11 cellular contexts compared by ENCODE assay signal in genomic region chr22:20422965-20423635, GRCh38. TPM values are rescaled to one million over a fixed set of nuclear protein-coding genes. Genes with fewer than 3 reads are reported as not detected.
DNase-seq lines count a peak whose midpoint lies in the region; ATAC-seq, FAIRE-seq and TF ChIP-seq lines count a peak whose summit lies in the region.
"Had no signal": no experiment of that assay in that cellular context is flagged by ENCODE, and none has a peak within 500 bp of the region (broad histone marks: within the 10 kb centered on the region; RNA-seq: fewer than 3 reads in every experiment).

No MANE protein-coding gene starts in this region.

- H3K9ac ChIP-seq in SK-N-SH = no peak overlapping the region

- H3K27ac Mint-ChIP-seq in naive thymus-derived CD8-positive, alpha-beta T cell = peak overlapping the region in 1 of 10 donors; percentile 70
- H3K27ac Mint-ChIP-seq in type B pancreatic cell = peak overlapping the region; percentile 22
- H3K27ac Mint-ChIP-seq: activated naive CD8-positive, alpha-beta T cell treated with anti-CD3 and anti-CD28 coated beads, Interleukin-2, amount 10 ng/mL, durations not matched to agents 7 days and 5 days had no signal

- H3K4me3 ChIP-seq in SK-N-SH (ENCODE audit: low read depth in 2 of 2, low read length in 1 of 2) (no peak overlapping the region), foreskin fibroblast (ENCODE audit: low read depth in 1 of 2, low read length in 2 of 2) (no peak overlapping the region)

- H3K27ac ChIP-seq in SK-N-SH (ENCODE audit: low read depth in 2 of 2, low read length in 1 of 2) = peak overlapping the region; percentile 74 to 95; a peak in 3 of 4 replicates

- peak overlapping the region in 6 of 10 donors; percentile 36 to 73 (median 52) for H3K4me3 Mint-ChIP-seq in naive thymus-derived CD8-positive, alpha-beta T cell
- H3K4me3 Mint-ChIP-seq in type B pancreatic cell = no peak overlapping the region
- H3K4me3 Mint-ChIP-seq: activated naive CD8-positive, alpha-beta T cell treated with anti-CD3 and anti-CD28 coated beads, Interleukin-2, amount 10 ng/mL, durations not matched to agents 7 days and 5 days had no signal

- no peak for TF ChIP-seq RAD21 in SK-N-SH (IDR thresholded peaks at IDR 0.05; ENCODE audit: low read length)

- H3K9me3 ChIP-seq in SK-N-SH = no peaks in the 10 kb centered on the region

- 46% methylated on average over 8 of the region's 15 CpGs for WGBS in SK-N-SH (ENCODE audit: low lambda C conversion rate)

- no peak for ATAC-seq in naive thymus-derived CD8-positive, alpha-beta T cell

- no peaks in the 10 kb centered on the region for H3K9me2 ChIP-seq in SK-N-SH

- peaks cover 0 to 2% (median 0%) of the 10 kb centered on the region in 9 donors for H3K9me3 Mint-ChIP-seq in naive thymus-derived CD8-positive, alpha-beta T cell
- H3K9me3 Mint-ChIP-seq in type B pancreatic cell = no peaks in the 10 kb centered on the region
- H3K9me3 Mint-ChIP-seq: activated naive CD8-positive, alpha-beta T cell treated with anti-CD3 and anti-CD28 coated beads, Interleukin-2, amount 10 ng/mL, durations not matched to agents 7 days and 5 days had no signal

- FAIRE-seq in RCC 7860 (lab: Jason Lieb, UNC) = no peak

- H3K4me1 Mint-ChIP-seq in naive thymus-derived CD8-positive, alpha-beta T cell = peaks cover 2 to 17% (median 12%) of the 10 kb centered on the region in 4 donors
- H3K4me1 Mint-ChIP-seq in type B pancreatic cell (ENCODE audit: unreplicated experiment) = peaks cover 12% of the 10 kb centered on the region

- no peaks in the 10 kb centered on the region for H3K27me3 ChIP-seq in SK-N-SH (ENCODE audit: insufficient read depth)

- peak overlapping the region; percentile 62; the same call in 1 of the 2 replicates for H3K4me2 ChIP-seq in SK-N-SH

- H4K20me1 ChIP-seq in SK-N-SH (ENCODE audit: insufficient read depth) = peaks cover 27% of the 10 kb centered on the region

- TF ChIP-seq EP300 in SK-N-SH (IDR thresholded peaks at IDR 0.05; ENCODE audit: borderline replicate concordance in 1 of 2, low read depth in 1 of 2, low read length in 1 of 2) = peak in 1 of 2 experiments; percentile 41; a peak in 1 of 4 replicates

- CTCF ChIA-PET in SK-N-SH (lab: Yijun Ruan, JAX) = interaction anchor here (0.7 to 3.4 kb wide), 7 partner anchors 11 to 153 kb away, joined by 3 to 17 read pairs (median 3); no protein-coding TSS in a partner anchor

- peaks cover 8 to 34% of the 10 kb centered on the region in 2 experiments for H3K36me3 ChIP-seq in SK-N-SH (replicated peaks in 1 of 2; ENCODE audit: control insufficient read depth in 1 of 2, insufficient read depth in 2 of 2, low read length in 1 of 2)

- no peaks in the 10 kb centered on the region for H3K79me2 ChIP-seq in SK-N-SH (ENCODE audit: insufficient read depth)

- DNase-seq in SK-N-SH = peak; percentile 88
- DNase-seq in foreskin fibroblast = peak; percentile 45 to 74
- DNase-seq in naive thymus-derived CD8-positive, alpha-beta T cell = no peak
- DNase-seq in type B pancreatic cell (ENCODE audit: extremely low spot score, unreplicated experiment) = no peak
- no peak for DNase-seq in stimulated activated CD8-positive, alpha-beta memory T cell treated with anti-CD3 and anti-CD28 coated beads, Interleukin-4, amount 100 ng/mL, for 48 hours
- DNase-seq in RCC 7860 (ENCODE audit: low spot score) = no peak
- DNase-seq in NOMO-1 treated with dmso at 0.1 percent for 144 hours (lab: John Stamatoyannopoulos, UW; ENCODE audit: unreplicated experiment) = no peak
- DNase-seq: activated CD4-positive, alpha-beta T cell treated with anti-CD3 and anti-CD28 coated beads for 4 hours; HCEC 1CT; NCI-H1694 had no signal

- peaks cover 16 to 44% of the 10 kb centered on the region in 2 experiments; a peak in 3 of 4 replicates for H3K4me1 ChIP-seq in SK-N-SH (ENCODE audit: control insufficient read depth in 1 of 2, insufficient read depth in 2 of 2, low read depth in 1 of 2, low read length in 1 of 2)

- H3K36me3 Mint-ChIP-seq in naive thymus-derived CD8-positive, alpha-beta T cell = peaks cover 0 to 2% (median 0%) of the 10 kb centered on the region in 3 donors
- peaks cover 8% of the 10 kb centered on the region for H3K36me3 Mint-ChIP-seq in type B pancreatic cell
- H3K36me3 Mint-ChIP-seq: activated naive CD8-positive, alpha-beta T cell treated with anti-CD3 and anti-CD28 coated beads, Interleukin-2, amount 10 ng/mL, durations not matched to agents 7 days and 5 days had no signal

- peaks cover 16% of the 10 kb centered on the region for H3F3A ChIP-seq in SK-N-SH (replicated peaks; ENCODE audit: insufficient read depth)

- H3K27me3 Mint-ChIP-seq in naive thymus-derived CD8-positive, alpha-beta T cell = peaks cover 7 to 28% (median 13%) of the 10 kb centered on the region in 5 donors
- peaks cover 2% of the 10 kb centered on the region for H3K27me3 Mint-ChIP-seq in type B pancreatic cell

- no peak overlapping the region for H2AFZ ChIP-seq in SK-N-SH (ENCODE audit: low read depth)

- POLR2A ChIA-PET in SK-N-SH (lab: Yijun Ruan, JAX) = interaction anchor here (0.7 to 3.1 kb wide), 6 partner anchors 11 to 592 kb away, joined by 3 to 13 read pairs (median 4); partner anchors contain the start of genes P2RX6 and SCARF2
- POLR2A ChIA-PET in naive thymus-derived CD8-positive, alpha-beta T cell (lab: Charles Lee) = interaction anchor here (0.6 to 0.7 kb wide), 2 partner anchors 18 to 94 kb away, joined by 3 to 4 read pairs; no protein-coding TSS in a partner anchor

- TF ChIP-seq CTCF in SK-N-SH (IDR thresholded peaks at IDR 0.05) (no peak), foreskin fibroblast (IDR thresholded peaks at IDR 0.05; ENCODE audit: low read depth, low read length) (no peak), type B pancreatic cell (conservative IDR thresholded peaks at IDR 0.05) (no peak)

TF ChIP-seq in SK-N-SH, 30 proteins besides CTCF, POLR2A, EP300 and RAD21 (continues in another document):
- TF ChIP-seq TEAD4 (IDR thresholded peaks at IDR 0.05; ENCODE audit: borderline replicate concordance, insufficient read depth) (0 out of 2 replicates have a peak, but pooled peaks have one; percentile 9), POLR2AphosphoS5 (IDR thresholded peaks at IDR 0.05; ENCODE audit: low read depth, low read length) (no peak), TCF12 (IDR thresholded peaks at IDR 0.05) (peak; percentile 61), FOSL2 (IDR thresholded peaks at IDR 0.05; ENCODE audit: borderline replicate concordance, low read depth) (no peak), ELF1 (IDR thresholded peaks at IDR 0.05) (no peak), NRF1 (IDR thresholded peaks at IDR 0.05; ENCODE audit: low read depth, low read length) (no peak), USF1 (IDR thresholded peaks at IDR 0.05; ENCODE audit: borderline replicate concordance, low read depth) (no peak), RXRA (IDR thresholded peaks at IDR 0.05; ENCODE audit: borderline replicate concordance, low read depth) (no peak), GABPA (IDR thresholded peaks at IDR 0.05; ENCODE audit: low read depth) (no peak), ZBTB33 (IDR thresholded peaks at IDR 0.05; ENCODE audit: borderline replicate concordance, low read depth) (peak; percentile 41; the same call in 1 of the 2 replicates), SIN3A (IDR thresholded peaks at IDR 0.05; ENCODE audit: borderline replicate concordance, low read depth, low read length) (peak; percentile 75; the same call in 1 of the 2 replicates), PBX3 (IDR thresholded peaks at IDR 0.05) (peak; percentile 35; the same call in 1 of the 2 replicates)

RNA-seq across cellular contexts. Expression of gene SCARF2, which starts 14.5 kb away (rescaled TPM):
- polyA plus RNA-seq in SK-N-SH (2012; rRNA removed) = 32.1 and 49.0 TPM in 2 replicates
- 21.0 and 41.3 TPM in 2 replicates for polyA plus RNA-seq in SK-N-SH (2012; cell fraction: cytosol; rRNA removed)
- polyA plus RNA-seq in SK-N-SH (2012; cell fraction: nucleus; rRNA removed) = 91.3 and 138 TPM in 2 replicates
- total RNA-seq in naive thymus-derived CD8-positive, alpha-beta T cell = 1 to 10 TPM; 2.9 to 3.1 TPM
- under 1 TPM; 0.07 to 0.51 (median 0.10) TPM for polyA plus RNA-seq in naive thymus-derived CD8-positive, alpha-beta T cell
- total RNA-seq in type B pancreatic cell (ENCODE audit: low replicate concordance) = 4.2 and 21.7 TPM in 2 replicates

RNA-seq across cellular contexts. Expression of gene ZNF74, which starts 29.1 kb away (rescaled TPM):
- polyA plus RNA-seq in SK-N-SH (2012; rRNA removed) = 8.0 and 9.9 TPM in 2 replicates
- polyA plus RNA-seq in SK-N-SH (2012; cell fraction: cytosol; rRNA removed) = 4.5 and 7.5 TPM in 2 replicates
- 16.9 and 18.8 TPM in 2 replicates for polyA plus RNA-seq in SK-N-SH (2012; cell fraction: nucleus; rRNA removed)
- total RNA-seq in naive thymus-derived CD8-positive, alpha-beta T cell = 10 to 100 TPM; 12.9 to 14.5 TPM
- polyA plus RNA-seq in naive thymus-derived CD8-positive, alpha-beta T cell = 10 to 100 TPM in 1 of 3 donors, 1 to 10 TPM in 2; 6.7 to 10.7 (median 8.2) TPM
- 24.6 and 39.5 TPM in 2 replicates for total RNA-seq in type B pancreatic cell (ENCODE audit: low replicate concordance)

Comparison
In these comparisons a context has a peak if more than half of its experiments do, and no peak if none do; other contexts are left out.
1. DNase-seq: peak in SK-N-SH (single experiment) and foreskin fibroblast (2 of 2); none in naive thymus-derived CD8-positive, alpha-beta T cell (0 of 10), type B pancreatic cell (single experiment), stimulated activated CD8-positive, alpha-beta memory T cell treated with anti-CD3 and anti-CD28 coated beads, Interleukin-4, amount 100 ng/mL, for 48 hours (single experiment), RCC 7860 (single experiment) and NOMO-1 treated with dmso at 0.1 percent for 144 hours (single experiment).